10 cellular contexts compared by ENCODE assay signal in the genomic region with DNA sequence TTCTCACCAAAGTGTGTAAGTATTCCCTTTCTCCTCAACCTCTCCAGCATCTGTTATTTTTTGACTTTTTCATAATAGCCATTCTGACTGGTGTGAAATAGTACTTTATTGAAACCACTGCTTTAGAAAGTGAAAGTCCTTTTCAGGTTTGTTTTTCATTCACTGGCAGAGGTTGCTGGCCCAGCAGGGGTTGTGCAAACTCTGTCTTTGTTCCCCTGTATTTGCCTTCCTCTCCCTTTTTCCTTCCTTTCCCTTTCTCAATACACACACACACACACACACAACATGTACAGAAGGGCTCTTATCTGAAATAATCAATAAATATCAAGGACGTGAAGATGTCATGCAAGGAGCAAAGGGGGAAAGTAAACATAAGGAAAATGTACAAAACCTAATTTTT.
DNase-seq lines count a peak whose midpoint lies in the region; ATAC-seq and TF ChIP-seq lines count a peak whose summit lies in the region.
"Had no signal": no experiment of that assay in that cellular context is flagged by ENCODE, and none has a peak within 500 bp of the region (broad histone marks: within the 10 kb centered on the region; RNA-seq: fewer than 3 reads in every experiment).

No MANE protein-coding gene starts in this region.

- CTCF ChIA-PET in activated CD8-positive, alpha-beta T cell treated with anti-CD3 and anti-CD28 coated beads, Interleukin-2, amount 10 ng/mL, durations not matched to agents 7 days and 5 days (lab: Charles Lee): no interaction called here
- CTCF ChIA-PET in activated CD8-positive, alpha-beta T cell treated with anti-CD3 and anti-CD28 coated beads for 36 hours (lab: Charles Lee): no interaction called here

- ATAC-seq in activated CD8-positive, alpha-beta T cell treated with anti-CD3 and anti-CD28 coated beads, Interleukin-2, amount 10 ng/mL, durations not matched to agents 7 days and 5 days: peak; percentile 42
- no peak for ATAC-seq in activated CD8-positive, alpha-beta T cell treated with anti-CD3 and anti-CD28 coated beads for 36 hours

- TF ChIP-seq EP300 in transverse colon (IDR thresholded peaks at IDR 0.05; ENCODE audit: low read depth): no peak

- H3K4me3 Mint-ChIP-seq in activated CD8-positive, alpha-beta T cell treated with anti-CD3 and anti-CD28 coated beads, Interleukin-2, amount 10 ng/mL, durations not matched to agents 7 days and 5 days: no peak overlapping the region
- no peak overlapping the region for H3K4me3 Mint-ChIP-seq in activated CD8-positive, alpha-beta T cell treated with anti-CD3 and anti-CD28 coated beads for 36 hours

- intact Hi-C loops in activated CD8-positive, alpha-beta T cell treated with anti-CD3 and anti-CD28 coated beads for 36 hours (cut with micrococcal nuclease): no loop called here
- intact Hi-C loops in esophagus squamous epithelium (cut with DNase I) (loop anchor here (10.0 kb wide), 1 partner anchor 557 kb away; no protein-coding TSS in a partner anchor), transverse colon (cut with DNase I; ENCODE audit: low total_unique reads) (no loop called here)

- H3K9me3 Mint-ChIP-seq in activated CD8-positive, alpha-beta T cell treated with anti-CD3 and anti-CD28 coated beads, Interleukin-2, amount 10 ng/mL, durations not matched to agents 7 days and 5 days (ENCODE audit: insufficient read depth): peaks cover 15% of the 10 kb centered on the region
- peaks cover 1% of the 10 kb centered on the region for H3K9me3 Mint-ChIP-seq in activated CD8-positive, alpha-beta T cell treated with anti-CD3 and anti-CD28 coated beads for 36 hours

- H3K4me3 ChIP-seq in esophagus squamous epithelium: no peak overlapping the region
- no peak overlapping the region for H3K4me3 ChIP-seq in transverse colon

- peaks cover 52% of the 10 kb centered on the region for H3K4me1 Mint-ChIP-seq in activated CD8-positive, alpha-beta T cell treated with anti-CD3 and anti-CD28 coated beads, Interleukin-2, amount 10 ng/mL, durations not matched to agents 7 days and 5 days (ENCODE audit: low read depth)
- peaks cover 29% of the 10 kb centered on the region for H3K4me1 Mint-ChIP-seq in activated CD8-positive, alpha-beta T cell treated with anti-CD3 and anti-CD28 coated beads for 36 hours (ENCODE audit: low read depth)

- peaks cover 2% of the 10 kb centered on the region for H3K27me3 Mint-ChIP-seq in activated CD8-positive, alpha-beta T cell treated with anti-CD3 and anti-CD28 coated beads, Interleukin-2, amount 10 ng/mL, durations not matched to agents 7 days and 5 days (ENCODE audit: low read depth)
- H3K27me3 Mint-ChIP-seq in activated CD8-positive, alpha-beta T cell treated with anti-CD3 and anti-CD28 coated beads for 36 hours: peaks cover 2% of the 10 kb centered on the region

- H3K27ac ChIP-seq in esophagus squamous epithelium (peak overlapping the region; percentile 77 to 88 (median 88)), transverse colon (peak overlapping the region; percentile 84 to 91 (median 86))

- no peak for DNase-seq in activated CD8-positive, alpha-beta T cell treated with anti-CD3 and anti-CD28 coated beads, Interleukin-2, amount 10 ng/mL, durations not matched to agents 7 days and 5 days
- DNase-seq in activated CD8-positive, alpha-beta T cell treated with anti-CD3 and anti-CD28 coated beads for 36 hours: no peak
- DNase-seq in NOMO-1 treated with DMSO at 0.1 percent for 48 hours (lab: John Stamatoyannopoulos, UW; ENCODE audit: unreplicated experiment) (peak; percentile 51), esophagus squamous epithelium (lab: John Stamatoyannopoulos, UW) (no peak), transverse colon (no peak), Ammon's horn (ENCODE audit: low spot score) (no peak), occipital lobe (lab: John Stamatoyannopoulos, UW) (no peak)
- DNase-seq in activated effector memory CD4-positive, alpha-beta T cell treated with Interleukin-2 at 50 U/mL for 16 hours: no peak
- DNase-seq: activated T-cell treated with anti-CD3 and anti-CD28 coated beads for 4 hours; stimulated activated naive CD4-positive, alpha-beta T cell had no signal

- peaks cover 0 to 4% (median 3%) of the 10 kb centered on the region in 3 donors for H3K9me3 ChIP-seq in esophagus squamous epithelium
- no peaks in the 10 kb centered on the region for H3K9me3 ChIP-seq in transverse colon

- H3K36me3 Mint-ChIP-seq in activated CD8-positive, alpha-beta T cell treated with anti-CD3 and anti-CD28 coated beads, Interleukin-2, amount 10 ng/mL, durations not matched to agents 7 days and 5 days (ENCODE audit: low read depth): peaks cover 5% of the 10 kb centered on the region
- H3K36me3 Mint-ChIP-seq in activated CD8-positive, alpha-beta T cell treated with anti-CD3 and anti-CD28 coated beads for 36 hours (ENCODE audit: low read depth): no peaks in the 10 kb centered on the region

- peak overlapping the region; percentile 77 for H3K27ac Mint-ChIP-seq in activated CD8-positive, alpha-beta T cell treated with anti-CD3 and anti-CD28 coated beads, Interleukin-2, amount 10 ng/mL, durations not matched to agents 7 days and 5 days
- no peak overlapping the region for H3K27ac Mint-ChIP-seq in activated CD8-positive, alpha-beta T cell treated with anti-CD3 and anti-CD28 coated beads for 36 hours

- H3K4me1 ChIP-seq in esophagus squamous epithelium (peaks cover 30 to 52% (median 45%) of the 10 kb centered on the region in 3 donors), transverse colon (peaks cover 4 to 61% (median 41%) of the 10 kb centered on the region in 4 donors)

- WGBS in esophagus squamous epithelium, 2 donors: 30% methylated on average over 1 of the region's 1 CpG; no CpG with 5 or more reads in 1 of the 2 donors
- WGBS in transverse colon (ENCODE audit: low coverage in 1 of 2), 2 donors: 40 to 53% methylated on average over 1 of the region's 1 CpG

- H3K27me3 ChIP-seq in esophagus squamous epithelium: no peaks in the 10 kb centered on the region
- no peaks in the 10 kb centered on the region for H3K27me3 ChIP-seq in transverse colon

- TF ChIP-seq POLR2A in esophagus squamous epithelium (IDR thresholded peaks at IDR 0.05) (no peak), transverse colon (IDR thresholded peaks at IDR 0.05) (no peak)

- TF ChIP-seq CTCF in activated CD8-positive, alpha-beta T cell treated with anti-CD3 and anti-CD28 coated beads for 36 hours (IDR thresholded peaks at IDR 0.05): no peak
- TF ChIP-seq CTCF in esophagus squamous epithelium (IDR thresholded peaks at IDR 0.05) (no peak), transverse colon (IDR thresholded peaks at IDR 0.05) (no peak)

- H3K36me3 ChIP-seq in esophagus squamous epithelium (no peaks in the 10 kb centered on the region), transverse colon (no peaks in the 10 kb centered on the region)

- in situ Hi-C loops in transverse colon (cut with MboI; ENCODE audit: low pct_ligation_motif_present in 1 of 4, low pct_unique_long_range_greater_than_20kb in 1 of 4, low sequenced_read_pairs in 3 of 4): loop anchor here in 1 of 4 donors (25.0 kb wide), 2 partner anchors 549 to 899 kb away; a partner anchor contains a TSS

- POLR2A ChIA-PET in activated CD8-positive, alpha-beta T cell treated with anti-CD3 and anti-CD28 coated beads, Interleukin-2, amount 10 ng/mL, durations not matched to agents 7 days and 5 days (lab: Charles Lee): no interaction called here
- POLR2A ChIA-PET in activated CD8-positive, alpha-beta T cell treated with anti-CD3 and anti-CD28 coated beads for 36 hours (lab: Charles Lee): no interaction called here
